11 cellular contexts compared by ENCODE assay signal in genomic region chr17:76132574-76133338, GRCh38. TPM values are rescaled to one million over a fixed set of nuclear protein-coding genes. Genes with fewer than 3 reads are reported as not detected.
DNase-seq lines count a peak whose midpoint lies in the region; ATAC-seq and TF ChIP-seq lines count a peak whose summit lies in the region.
"Had no signal": no experiment of that assay in that cellular context is flagged by ENCODE, and none has a peak within 500 bp of the region (broad histone marks: within the 10 kb centered on the region; RNA-seq: fewer than 3 reads in every experiment).

No MANE protein-coding gene starts in this region.

- DNase-seq in NCI-H748 treated with DMSO at 0.1 percent for 48 hours (lab: John Stamatoyannopoulos, UW) (peak; percentile 62), stomach (peak; percentile 78), NOMO-1 (lab: John Stamatoyannopoulos, UW; ENCODE audit: unreplicated experiment in 2 of 2) (no peak)
- DNase-seq: activated T-cell treated with anti-CD3 and anti-CD28 coated beads, Interleukin-2, amount 50 U/mL, for 24 hours had no signal

- H3K9ac ChIP-seq in HUES64 (ENCODE audit: low read depth, low read length) (no peak overlapping the region), iPS-18a (ENCODE audit: low read length) (no peak overlapping the region)

- peaks cover 40% of the 10 kb centered on the region for H3K4me1 ChIP-seq in HUES64 (ENCODE audit: insufficient read depth, low read length)
- H3K4me1 ChIP-seq in iPS-18a (ENCODE audit: control insufficient read depth, low read depth, low read length) = peaks cover 54% of the 10 kb centered on the region
- H3K4me1 ChIP-seq in stomach = peaks cover 0 to 18% (median 5%) of the 10 kb centered on the region in 4 donors

- TF ChIP-seq EP300 in stomach (IDR thresholded peaks at IDR 0.05) = no peak

- H3K27ac ChIP-seq in HUES64 (ENCODE audit: low read depth, low read length) (peak overlapping the region; percentile 78; the same call in 1 of the 2 replicates), iPS-18a (ENCODE audit: low read length) (no peak overlapping the region), stomach (no peak overlapping the region)

- 9% methylated on average over 16 of the region's 21 CpGs for WGBS in HUES64
- WGBS in stomach, 5 donors = 32 to 60% (median 39%) methylated on average over 8 to 21 of the region's 21 CpGs

- no peak for TF ChIP-seq POLR2A in stomach (IDR thresholded peaks at IDR 0.05)

- intact Hi-C loops in stomach (cut with DNase I; ENCODE audit: low total_unique reads) = no loop called here

- H3K36me3 ChIP-seq in HUES64 (ENCODE audit: insufficient read depth, low read length) (no peaks in the 10 kb centered on the region), iPS-18a (ENCODE audit: control insufficient read depth, low read depth, low read length) (no peaks in the 10 kb centered on the region), stomach (no peaks in the 10 kb centered on the region)

- ATAC-seq in GM21423 (IDR thresholded peaks at IDR 0.05; ENCODE audit: unreplicated experiment) (no peak), HG02981 (IDR thresholded peaks at IDR 0.05; ENCODE audit: unreplicated experiment) (no peak), HG03432 (IDR thresholded peaks at IDR 0.05; ENCODE audit: unreplicated experiment) (no peak)

- no peaks in the 10 kb centered on the region for H3K9me3 ChIP-seq in HUES64 (ENCODE audit: insufficient read depth, low read depth, low read length)
- H3K9me3 ChIP-seq in iPS-18a (ENCODE audit: control insufficient read depth, low read depth, low read length) = no peaks in the 10 kb centered on the region
- H3K9me3 ChIP-seq in stomach = no peaks in the 10 kb centered on the region

- TF ChIP-seq CTCF in stomach (IDR thresholded peaks at IDR 0.05) = no peak

- peak overlapping the region; percentile 37 for H3K4me3 ChIP-seq in HUES64 (ENCODE audit: low read length)
- peak overlapping the region; percentile 5 for H3K4me3 ChIP-seq in iPS-18a (ENCODE audit: low read length)
- H3K4me3 ChIP-seq in stomach = peak overlapping the region in 1 of 4 donors; percentile 3

- H3K27me3 ChIP-seq in HUES64 (ENCODE audit: insufficient read depth, low read length) = peaks cover 77% of the 10 kb centered on the region
- H3K27me3 ChIP-seq in iPS-18a (ENCODE audit: control insufficient read depth, insufficient read depth, low read length) = peaks cover 73% of the 10 kb centered on the region
- peaks cover 0 to 75% (median 25%) of the 10 kb centered on the region in 3 donors for H3K27me3 ChIP-seq in stomach

RNA-seq across cellular contexts. Expression of gene FOXJ1, which starts 8.3 kb away (rescaled TPM):
- 3.3 TPM for polyA plus RNA-seq in HUES64 (2013, experiment 1 of 2)
- polyA plus RNA-seq in HUES64 (2013, experiment 2 of 2) = 3.5 TPM
- total RNA-seq in stomach = 1 to 10 TPM in 3 of 5 donors, not detected in 2; 1.3 to 6.7 (median 4.5) TPM
- polyA plus RNA-seq in stomach = under 1 TPM in 2 of 3 donors, not detected in 1; 0.12 to 0.25 TPM
- total RNA-seq: Daoy, fibroblast of villous mesenchyme had no signal

RNA-seq across cellular contexts. Expression of gene EXOC7, which starts 29.2 kb away (rescaled TPM):
- polyA plus RNA-seq in HUES64 (2013, experiment 1 of 2) = 64.1 TPM
- polyA plus RNA-seq in HUES64 (2013, experiment 2 of 2) = 54.0 TPM
- total RNA-seq in stomach = 100 to 1,000 TPM in 2 of 5 donors, 10 to 100 TPM in 3; 65.7 to 280 (median 80.3) TPM
- polyA plus RNA-seq in stomach = 10 to 100 TPM; 31.8 to 47.2 (median 33.2) TPM

RNA-seq across cellular contexts. Expression of gene ZACN, which starts 53.8 kb away (rescaled TPM):
- polyA plus RNA-seq in HUES64 (2013, experiment 1 of 2) = not detected
- not detected for polyA plus RNA-seq in HUES64 (2013, experiment 2 of 2)
- total RNA-seq in stomach = not detected
- polyA plus RNA-seq in stomach = 1 to 10 TPM in 2 of 3 donors, under 1 TPM in 1; 1.00 to 1.9 (median 1.4) TPM
- total RNA-seq: Daoy, fibroblast of villous mesenchyme had no signal

RNA-seq across cellular contexts. Expression of gene GALR2, which starts 58.2 kb away (rescaled TPM):
- polyA plus RNA-seq in HUES64 (2013, experiment 1 of 2) = 0.30 TPM
- 0.32 TPM for polyA plus RNA-seq in HUES64 (2013, experiment 2 of 2)
- total RNA-seq in stomach = not detected
- polyA plus RNA-seq in stomach = under 1 TPM in 1 of 3 donors, not detected in 2; 0.48 TPM
- total RNA-seq: Daoy, fibroblast of villous mesenchyme had no signal

Comparison
In these comparisons a context has a peak if more than half of its experiments do, and no peak if none do; other contexts are left out.
1. DNase-seq: peak in NCI-H748 treated with DMSO at 0.1 percent for 48 hours (single experiment) and stomach (single experiment); none in NOMO-1 (0 of 2).